1 cellular context compared by ENCODE assay signal in genomic region chr11:62001450-62002178, GRCh38.
TF ChIP-seq lines count a peak whose summit lies in the region.

No MANE protein-coding gene starts in this region.

TF ChIP-seq in HepG2, 621 proteins besides CTCF, POLR2A, EP300 and RAD21 (continued from another document):
- TF ChIP-seq HNF4G (IDR thresholded peaks at IDR 0.05; ENCODE audit: borderline replicate concordance, low read depth, low read length) (peak; percentile 70), HNF4G (CRISPR knock-in tag; IDR thresholded peaks at IDR 0.05; ENCODE audit: borderline replicate concordance, low read depth) (no peak), CENPT (CRISPR knock-in tag; IDR thresholded peaks at IDR 0.05; ENCODE audit: low read depth) (no peak), ZNF121 (CRISPR knock-in tag; IDR thresholded peaks at IDR 0.05) (no peak), FOSL1 (CRISPR knock-in tag; IDR thresholded peaks at IDR 0.05; ENCODE audit: borderline replicate concordance) (no peak), ZNF597 (CRISPR knock-in tag; IDR thresholded peaks at IDR 0.05) (no peak), ZFP91 (CRISPR knock-in tag; IDR thresholded peaks at IDR 0.05; ENCODE audit: borderline replicate concordance) (0 out of 2 replicates have a peak, but pooled peaks have one; percentile 33), ZNF496 (CRISPR knock-in tag; IDR thresholded peaks at IDR 0.05; ENCODE audit: insufficient replicate concordance) (no peak), CC2D1A (CRISPR knock-in tag; IDR thresholded peaks at IDR 0.05) (no peak), MXD3 (CRISPR knock-in tag; IDR thresholded peaks at IDR 0.05) (peak; percentile 53; the same call in 1 of the 2 replicates), DBP (CRISPR knock-in tag; IDR thresholded peaks at IDR 0.05; ENCODE audit: not compliant biosample characterization) (no peak), GRHL1 (CRISPR knock-in tag; conservative IDR thresholded peaks at IDR 0.05) (no peak), KAT8 (CRISPR knock-in tag; IDR thresholded peaks at IDR 0.05) (peak; percentile 49), MAX (IDR thresholded peaks at IDR 0.05) (peak; percentile 20; the same call in 1 of the 2 replicates), RNF219 (CRISPR knock-in tag; IDR thresholded peaks at IDR 0.05) (peak; percentile 34; the same call in 1 of the 2 replicates), ZHX1 (CRISPR knock-in tag; IDR thresholded peaks at IDR 0.05; ENCODE audit: low read depth) (peak; percentile 28; the same call in 1 of the 2 replicates), GATAD2A (CRISPR knock-in tag; IDR thresholded peaks at IDR 0.05) (peak; percentile 91), RBFOX2 (IDR thresholded peaks at IDR 0.05; ENCODE audit: low read depth, low read length) (no peak; the same call in none of the 2 replicates), BHLHE40 (IDR thresholded peaks at IDR 0.05; ENCODE audit: low read length) (no peak), ARNTL (CRISPR knock-in tag; IDR thresholded peaks at IDR 0.05) (peak; percentile 35; the same call in 1 of the 2 replicates), ZBTB42 (CRISPR knock-in tag; IDR thresholded peaks at IDR 0.05) (no peak), TCF7 (IDR thresholded peaks at IDR 0.05; ENCODE audit: low read depth) (peak; percentile 37; the same call in 1 of the 2 replicates), HBP1 (CRISPR knock-in tag; IDR thresholded peaks at IDR 0.05; ENCODE audit: low read depth) (no peak), FOXJ3 (CRISPR knock-in tag; IDR thresholded peaks at IDR 0.05; ENCODE audit: borderline replicate concordance) (peak; percentile 62; the same call in 1 of the 2 replicates)
